8 cellular contexts compared by ENCODE assay signal in genomic region chr17:81865733-81866439, GRCh38. TPM values are rescaled to one million over a fixed set of nuclear protein-coding genes. Genes with fewer than 3 reads are reported as not detected.
A peak's percentile ranks its signal among the peaks of the same experiment; 100 is the strongest.
DNase-seq lines count a peak whose midpoint lies in the region; ATAC-seq, FAIRE-seq and TF ChIP-seq lines count a peak whose summit lies in the region.

No MANE protein-coding gene starts in this region.

- peaks cover 8% of the 10 kb centered on the region for H3K27me3 Mint-ChIP-seq in brain
- no peaks in the 10 kb centered on the region for H3K27me3 Mint-ChIP-seq in nephron progenitor cell (ENCODE audit: low read depth, poor library complexity)

- DNase-seq in NCI-H1105 treated with DMSO at 0.1 percent for 48 hours (lab: John Stamatoyannopoulos, UW) (peak; percentile 69), nephron progenitor cell (no peak), H54 (ENCODE audit: insufficient read length, low spot score) (no peak), ACHN (no peak)

- peaks cover 71% of the 10 kb centered on the region for H3K79me2 ChIP-seq in DOHH2 (ENCODE audit: control insufficient read depth, low read length)

- no peak for TF ChIP-seq POLR2A in H54 (IDR thresholded peaks at IDR 0.05; ENCODE audit: low read depth, low read length)

- no peaks in the 10 kb centered on the region for H3K9me3 ChIP-seq in DOHH2 (ENCODE audit: control insufficient read depth, insufficient read depth, low read length)

- H3K27ac ChIP-seq in DOHH2 (ENCODE audit: low read depth, low read length): no peak overlapping the region

- peaks cover 84% of the 10 kb centered on the region for H3K36me3 ChIP-seq in DOHH2 (ENCODE audit: control insufficient read depth, low read length)

- no peaks in the 10 kb centered on the region for H3K27me3 ChIP-seq in DOHH2 (ENCODE audit: control insufficient read depth, low read length)

- H3K4me3 Mint-ChIP-seq in brain (peak overlapping the region in 2 of 5 experiments; percentile 10 to 13), nephron progenitor cell (no peak overlapping the region)

- H3K9me3 Mint-ChIP-seq in brain: peaks cover 0 to 4% (median 0%) of the 10 kb centered on the region in 5 experiments
- H3K9me3 Mint-ChIP-seq in nephron progenitor cell: no peaks in the 10 kb centered on the region

- ATAC-seq in GM18511 (IDR thresholded peaks at IDR 0.05; ENCODE audit: unreplicated experiment): no peak
- no peak for ATAC-seq in GM21786 (IDR thresholded peaks at IDR 0.05; ENCODE audit: unreplicated experiment)

- FAIRE-seq in H54 (lab: Jason Lieb, UNC): no peak

- H3K36me3 Mint-ChIP-seq in brain (peaks cover 17% of the 10 kb centered on the region), nephron progenitor cell (ENCODE audit: low read depth) (peaks cover 12% of the 10 kb centered on the region)

- peaks cover 59% of the 10 kb centered on the region for H3K4me1 ChIP-seq in DOHH2 (ENCODE audit: control insufficient read depth, low read length)

- peaks cover 54% of the 10 kb centered on the region for H3K4me1 Mint-ChIP-seq in brain
- peaks cover 67% of the 10 kb centered on the region for H3K4me1 Mint-ChIP-seq in nephron progenitor cell

- H4K20me1 ChIP-seq in DOHH2 (ENCODE audit: control insufficient read depth, insufficient read depth, low read depth, low read length): 0 out of 2 replicates have a peak, but pooled peaks cover 5% of the 10 kb centered on the region

- peak overlapping the region in 3 of 5 experiments; percentile 41 to 94 (median 54) for H3K27ac Mint-ChIP-seq in brain
- peak overlapping the region; percentile 74 for H3K27ac Mint-ChIP-seq in nephron progenitor cell

- in situ Hi-C loops in ACHN (cut with HindIII; ENCODE audit: low pct_ligation_motif_present, low pct_unique_long_range_greater_than_20kb, low sequenced_read_pairs): no loop called here

- peaks cover 35% of the 10 kb centered on the region for H3F3A ChIP-seq in DOHH2 (ENCODE audit: control insufficient read depth, insufficient read depth)

- peak overlapping the region; percentile 2; the same call in 1 of the 2 replicates for H3K4me2 ChIP-seq in DOHH2 (ENCODE audit: low read length)

- H3K9me2 ChIP-seq in DOHH2 (replicated peaks; ENCODE audit: control insufficient read depth, low read length): no peaks in the 10 kb centered on the region

- TF ChIP-seq CTCF in DOHH2 (IDR thresholded peaks at IDR 0.05; ENCODE audit: low read depth, low read length, poor library complexity, severe bottlenecking) (no peak), brain (conservative IDR thresholded peaks at IDR 0.05) (no peak), nephron progenitor cell (IDR thresholded peaks at IDR 0.05) (no peak)

- H3K4me3 ChIP-seq in DOHH2 (ENCODE audit: low read length): no peak overlapping the region

RNA-seq across cellular contexts. Expression of gene ARHGDIA, which starts 5.3 kb away (rescaled TPM):
- polyA plus RNA-seq in brain (ENCODE audit: insufficient read depth, low read depth, low replicate concordance): 480 TPM

RNA-seq across cellular contexts. Expression of gene P4HB, which starts 5.6 kb away (rescaled TPM):
- polyA plus RNA-seq in brain (ENCODE audit: insufficient read depth, low read depth, low replicate concordance): 310 TPM

RNA-seq across cellular contexts. Expression of gene ALYREF, which starts 25.5 kb away (rescaled TPM):
- 118 TPM for polyA plus RNA-seq in brain (ENCODE audit: insufficient read depth, low read depth, low replicate concordance)

RNA-seq across cellular contexts. Expression of gene ANAPC11, which starts 25.6 kb away (rescaled TPM):
- polyA plus RNA-seq in brain (ENCODE audit: insufficient read depth, low read depth, low replicate concordance): 219 TPM

RNA-seq across cellular contexts. Expression of gene PPP1R27, which starts 31.0 kb away (rescaled TPM):
- polyA plus RNA-seq in brain (ENCODE audit: insufficient read depth, low read depth, low replicate concordance): not detected
